9 cellular contexts compared by ENCODE assay signal in the genomic region with DNA sequence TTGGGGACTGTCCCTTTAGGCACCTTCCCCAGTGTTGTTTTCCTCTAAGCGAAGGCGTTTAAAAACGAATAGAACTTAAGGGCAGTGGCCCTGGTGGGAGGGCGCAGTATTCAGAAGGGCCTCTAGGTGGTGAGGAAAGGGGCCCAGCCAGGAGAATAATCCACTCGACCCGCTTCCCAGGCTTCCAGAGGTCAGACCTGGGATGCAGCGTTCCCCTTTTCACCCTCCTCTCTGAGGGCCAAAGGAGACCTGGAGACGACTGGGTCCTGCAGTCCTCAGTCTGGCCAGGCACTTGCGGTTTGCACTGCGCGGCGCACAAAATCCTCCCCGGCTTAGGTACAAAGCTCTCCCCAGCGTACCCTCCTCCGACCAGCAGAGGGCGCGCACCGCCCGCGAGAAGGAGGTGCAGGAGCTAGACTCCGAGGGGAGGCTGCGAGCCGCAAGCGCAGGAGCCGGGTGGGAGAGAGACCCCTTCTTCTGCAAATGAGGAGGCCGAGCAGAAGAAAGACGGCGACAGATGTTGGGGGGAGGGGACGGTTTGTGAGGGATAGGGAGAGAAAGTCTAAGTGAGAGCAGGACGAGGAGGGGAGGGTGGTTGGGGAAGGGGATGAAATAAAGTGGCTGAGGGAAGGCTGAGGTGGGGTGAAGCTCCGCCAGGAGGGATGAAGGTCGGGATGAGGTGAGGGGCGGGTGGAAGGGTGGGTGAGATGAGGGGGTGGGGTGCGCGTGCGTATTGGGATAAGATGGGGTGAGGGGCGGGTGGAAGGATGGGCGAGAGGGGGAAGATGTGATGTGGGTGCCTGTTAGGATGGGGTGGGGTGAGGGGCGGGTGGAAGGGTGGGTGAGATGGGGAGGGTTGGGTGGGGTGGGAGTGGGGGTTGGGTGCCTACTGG. TPM values are rescaled to one million over a fixed set of nuclear protein-coding genes. Genes with fewer than 3 reads are reported as not detected.
A peak's percentile ranks its signal among the peaks of the same experiment; 100 is the strongest.
DNase-seq lines count a peak whose midpoint lies in the region; ATAC-seq, FAIRE-seq and TF ChIP-seq lines count a peak whose summit lies in the region.
"Had no signal": no experiment of that assay in that cellular context is flagged by ENCODE, and none has a peak within 500 bp of the region (broad histone marks: within the 10 kb centered on the region; RNA-seq: fewer than 3 reads in every experiment).

No MANE protein-coding gene starts in this region.

- H3K9ac ChIP-seq in HUES48 (ENCODE audit: low read depth, low read length) (no peak overlapping the region), NT2/D1 (ENCODE audit: insufficient read length, low read depth) (peak overlapping the region; percentile 53), endothelial cell of umbilical vein (replicated peaks; ENCODE audit: extremely low read depth, insufficient read depth, low read length) (no peak overlapping the region), mucosa of rectum (ENCODE audit: low read depth in 1 of 2, low read length in 2 of 2) (no peak overlapping the region)

- no peaks in the 10 kb centered on the region for H3K9me3 ChIP-seq in HUES48 (ENCODE audit: control insufficient read depth, insufficient read depth, low read length)
- H3K9me3 ChIP-seq in NT2/D1 (ENCODE audit: insufficient read depth, low read length), result no peaks in the 10 kb centered on the region
- H3K9me3 ChIP-seq in endothelial cell of umbilical vein (replicated peaks; ENCODE audit: control insufficient read depth, insufficient read depth, low read length), result no peaks in the 10 kb centered on the region
- no peaks in the 10 kb centered on the region for H3K9me3 ChIP-seq in mucosa of rectum (ENCODE audit: control insufficient read depth in 2 of 2, low read length in 2 of 2)

- H3K4me1 ChIP-seq in HUES48 (ENCODE audit: control insufficient read depth, insufficient read depth, low read length) (no peaks in the 10 kb centered on the region), NT2/D1 (ENCODE audit: insufficient read depth, insufficient read length) (peaks cover 22% of the 10 kb centered on the region), endothelial cell of umbilical vein (ENCODE audit: control insufficient read depth, extremely low read depth, insufficient read depth, low read length) (peaks cover 15% of the 10 kb centered on the region), mucosa of rectum (ENCODE audit: control insufficient read depth in 2 of 2, insufficient read depth in 2 of 2, low read length in 2 of 2) (peaks cover 25 to 33% of the 10 kb centered on the region in 2 donors)

- peak; percentile 91 for ATAC-seq in GM21381 (IDR thresholded peaks at IDR 0.05; ENCODE audit: unreplicated experiment)

- H3K36me3 ChIP-seq in HUES48 (ENCODE audit: control insufficient read depth, insufficient read depth, low read length), result no peaks in the 10 kb centered on the region
- H3K36me3 ChIP-seq in NT2/D1 (ENCODE audit: insufficient read depth, insufficient read length, low read length), result no peaks in the 10 kb centered on the region
- H3K36me3 ChIP-seq in endothelial cell of umbilical vein (ENCODE audit: control insufficient read depth in 2 of 2, extremely low read depth in 1 of 2, insufficient read depth in 2 of 2, low read length in 2 of 2), result no peaks in the 10 kb centered on the region
- H3K36me3 ChIP-seq in mucosa of rectum (ENCODE audit: control insufficient read depth in 2 of 2, insufficient read depth in 2 of 2, low read length in 2 of 2), result no peaks in the 10 kb centered on the region

- CTCF ChIA-PET in endothelial cell of umbilical vein (lab: Charles Lee), result interaction anchor here (0.6 to 5.7 kb wide), 77 partner anchors 8 to 409 kb away, joined by 3 to 164 read pairs (median 4); a partner anchor contains a TSS

- peak; percentile 91 to 98 for TF ChIP-seq CTCF in endothelial cell of umbilical vein (IDR thresholded peaks at IDR 0.05; ENCODE audit: extremely low read depth in 1 of 2, insufficient read depth in 1 of 2, low read depth in 1 of 2, low read length in 2 of 2)

- POLR2A ChIA-PET in endothelial cell of umbilical vein (lab: Charles Lee), result no interaction called here

- H3K27ac ChIP-seq in HUES48 (ENCODE audit: low read depth, low read length) (no peak overlapping the region), endothelial cell of umbilical vein (ENCODE audit: insufficient read depth, low read depth, low read length) (no peak overlapping the region), mucosa of rectum (ENCODE audit: low read depth in 2 of 2, low read length in 2 of 2) (no peak overlapping the region)

- FAIRE-seq in endothelial cell of umbilical vein (lab: Jason Lieb, UNC), result peak; percentile 89
- FAIRE-seq: islet of Langerhans had no signal

- dilution Hi-C loops in endothelial cell of umbilical vein (cut with MboI; ENCODE audit: extremely low pct_ligation_motif_present, low sequenced_read_pairs), result no loop called here

- H3K27me3 ChIP-seq in HUES48 (ENCODE audit: control insufficient read depth, insufficient read depth, low read length), result peaks cover 97% of the 10 kb centered on the region
- peaks cover 92% of the 10 kb centered on the region for H3K27me3 ChIP-seq in NT2/D1 (ENCODE audit: insufficient read depth, insufficient read length)
- peaks cover 41 to 53% of the 10 kb centered on the region in 2 experiments for H3K27me3 ChIP-seq in endothelial cell of umbilical vein (ENCODE audit: control insufficient read depth in 2 of 2, insufficient read depth in 2 of 2, low read length in 2 of 2)
- peaks cover 40 to 44% of the 10 kb centered on the region in 2 donors for H3K27me3 ChIP-seq in mucosa of rectum (ENCODE audit: control insufficient read depth in 2 of 2, insufficient read depth in 2 of 2, low read length in 2 of 2)

- no TSS peak for BruUV-seq in endothelial cell of umbilical vein (replicated peaks; lab: Mats Ljungman, UMichigan)

- no peak for TF ChIP-seq POLR2A in endothelial cell of umbilical vein (IDR thresholded peaks at IDR 0.05; ENCODE audit: low read depth, low read length)

- intact Hi-C loops in endothelial cell of umbilical vein (cut with micrococcal nuclease), result loop anchor here (1.0 to 5.0 kb wide), 8 partner anchors 22 to 317 kb away; no protein-coding TSS in a partner anchor

- peak overlapping the region; percentile 33 for H3K4me2 ChIP-seq in endothelial cell of umbilical vein (ENCODE audit: insufficient read depth, low read length)

- H4K20me1 ChIP-seq in endothelial cell of umbilical vein (replicated peaks; ENCODE audit: control insufficient read depth, extremely low read depth, insufficient read depth, low read length), result no peaks in the 10 kb centered on the region

- peak overlapping the region; percentile 5 for H2AFZ ChIP-seq in endothelial cell of umbilical vein (ENCODE audit: low read depth, low read length)

- DNase-seq in D341Med (ENCODE audit: low spot score), result peak; percentile 87
- DNase-seq in NT2/D1 (ENCODE audit: low read depth, low spot score), result peak; percentile 87
- peak; percentile 86 for DNase-seq in activated CD8-positive, alpha-beta memory T cell treated with anti-CD3 and anti-CD28 coated beads, Interleukin-2, amount 50 U/mL, for 4 hours
- DNase-seq in endothelial cell of umbilical vein (ENCODE audit: low read depth, low spot score), result peak; percentile 81
- DNase-seq in stimulated activated CD8-positive, alpha-beta memory T cell treated with anti-CD3 and anti-CD28 coated beads, Interleukin-7, amount 100 ng/mL, for 1 hour (ENCODE audit: low read depth in 2 of 2), result peak; percentile 63 to 68

- H3K79me2 ChIP-seq in endothelial cell of umbilical vein (ENCODE audit: control insufficient read depth, insufficient read depth, low read length), result no peaks in the 10 kb centered on the region

- H3K4me3 ChIP-seq in HUES48 (ENCODE audit: low read depth, low read length), result peak overlapping the region; percentile 43
- H3K4me3 ChIP-seq in NT2/D1 (ENCODE audit: insufficient read length, low read depth), result no peak overlapping the region
- H3K4me3 ChIP-seq in endothelial cell of umbilical vein (replicated peaks in 1 of 3; ENCODE audit: insufficient read depth in 1 of 3, low read depth in 1 of 3, low read length in 3 of 3), result no peak overlapping the region
- H3K4me3 ChIP-seq in mucosa of rectum (ENCODE audit: low read length in 2 of 2), result peak overlapping the region; percentile 41 to 46

- H3K9me1 ChIP-seq in endothelial cell of umbilical vein (replicated peaks; ENCODE audit: control insufficient read depth, extremely low read depth, insufficient read depth, low read length), result no peaks in the 10 kb centered on the region

TF ChIP-seq in endothelial cell of umbilical vein, 7 proteins besides CTCF, POLR2A, EP300 and RAD21 (continues in another document):
- no peak for TF ChIP-seq MYC (IDR thresholded peaks at IDR 0.05; ENCODE audit: low read depth, low read length)
- no peak for TF ChIP-seq GATA2 (IDR thresholded peaks at IDR 0.05; ENCODE audit: insufficient read depth, insufficient read length, low read depth, low read length)
- TF ChIP-seq POLR2AphosphoS5 (IDR thresholded peaks at IDR 0.05; ENCODE audit: insufficient read depth, low read depth, low read length), result no peak

RNA-seq across cellular contexts. Expression of a gene that starts 4.9 kb away (rescaled TPM):
- not detected in 2 replicates for total RNA-seq in endothelial cell of umbilical vein
- not detected in 2 replicates for polyA plus RNA-seq in endothelial cell of umbilical vein
- 0.06 TPM in 1 of 2 replicates, not detected in the other for polyA plus RNA-seq in endothelial cell of umbilical vein (2011; cell fraction: cytosol; rRNA removed)
- 0.08 TPM in 1 of 2 replicates, not detected in the other for polyA plus RNA-seq in endothelial cell of umbilical vein (2011; cell fraction: nucleus; rRNA removed)
- polyA plus RNA-seq in endothelial cell of umbilical vein (2012), result not detected in 2 replicates
- not detected in 2 replicates for polyA minus RNA-seq in endothelial cell of umbilical vein
- not detected for polyA minus RNA-seq in endothelial cell of umbilical vein (2011; cell fraction: cytosol; rRNA and poly(A)+ RNA removed)
- not detected in 2 replicates for polyA minus RNA-seq in endothelial cell of umbilical vein (2011; cell fraction: nucleus; rRNA and poly(A)+ RNA removed)

RNA-seq across cellular contexts. Expression of a gene that starts 13.1 kb away (rescaled TPM):
- total RNA-seq in endothelial cell of umbilical vein, result not detected in 2 replicates
- polyA plus RNA-seq in endothelial cell of umbilical vein, result not detected in 2 replicates
- polyA plus RNA-seq in endothelial cell of umbilical vein (2011; cell fraction: cytosol; rRNA removed), result not detected in 2 replicates
- not detected in 2 replicates for polyA plus RNA-seq in endothelial cell of umbilical vein (2011; cell fraction: nucleus; rRNA removed)
- polyA plus RNA-seq in endothelial cell of umbilical vein (2012), result not detected in 2 replicates
- polyA minus RNA-seq in endothelial cell of umbilical vein, result not detected in 2 replicates
- not detected for polyA minus RNA-seq in endothelial cell of umbilical vein (2011; cell fraction: cytosol; rRNA and poly(A)+ RNA removed)
- not detected in 2 replicates for polyA minus RNA-seq in endothelial cell of umbilical vein (2011; cell fraction: nucleus; rRNA and poly(A)+ RNA removed)

RNA-seq across cellular contexts. Expression of a gene that starts 20.6 kb away (rescaled TPM):
- total RNA-seq in endothelial cell of umbilical vein, result not detected in 2 replicates
- polyA plus RNA-seq in endothelial cell of umbilical vein, result 0.03 TPM in 1 of 2 replicates, not detected in the other
- not detected in 2 replicates for polyA plus RNA-seq in endothelial cell of umbilical vein (2011; cell fraction: cytosol; rRNA removed)
- not detected in 2 replicates for polyA plus RNA-seq in endothelial cell of umbilical vein (2011; cell fraction: nucleus; rRNA removed)
- not detected in 2 replicates for polyA plus RNA-seq in endothelial cell of umbilical vein (2012)
- polyA minus RNA-seq in endothelial cell of umbilical vein, result not detected in 2 replicates
- not detected for polyA minus RNA-seq in endothelial cell of umbilical vein (2011; cell fraction: cytosol; rRNA and poly(A)+ RNA removed)
- polyA minus RNA-seq in endothelial cell of umbilical vein (2011; cell fraction: nucleus; rRNA and poly(A)+ RNA removed), result not detected in 2 replicates

Comparison
In these comparisons a context has a peak if more than half of its experiments do, and no peak if none do; other contexts are left out.
1. H3K4me3 ChIP-seq: peak in HUES48 (single experiment) and mucosa of rectum (2 of 2); none in NT2/D1 (single experiment) and endothelial cell of umbilical vein (0 of 3).
2. Peak in every context shown above with its lines, with median percentiles within 50 percentile points of each other: DNase-seq.